13 cellular contexts compared by ENCODE assay signal in genomic region chr11:119977584-119977860, GRCh38.
DNase-seq lines count a peak whose midpoint lies in the region; TF ChIP-seq lines count a peak whose summit lies in the region.
"Had no signal": no experiment of that assay in that cellular context is flagged by ENCODE, and none has a peak within 500 bp of the region (broad histone marks: within the 10 kb centered on the region; RNA-seq: fewer than 3 reads in every experiment).

No MANE protein-coding gene starts in this region.

- TF ChIP-seq CTCF in Caco-2 (IDR thresholded peaks at IDR 0.05; ENCODE audit: insufficient read depth in 1 of 2, low read depth in 1 of 2, low read length in 1 of 2, severe bottlenecking in 1 of 2, unreplicated experiment in 1 of 2), result no peak
- no peak for TF ChIP-seq CTCF in neural progenitor cell (IDR thresholded peaks at IDR 0.05)
- no peak for TF ChIP-seq CTCF in stomach (IDR thresholded peaks at IDR 0.05)
- no peak for TF ChIP-seq CTCF in GM20000 (IDR thresholded peaks at IDR 0.05; ENCODE audit: extremely low read depth, missing control alignments)

- H3K27ac ChIP-seq in cingulate gyrus (ENCODE audit: low read depth, low read length), result peak overlapping the region; percentile 78
- H3K27ac ChIP-seq in neural progenitor cell, result no peak overlapping the region
- H3K27ac ChIP-seq in stomach, result no peak overlapping the region

- H3K9me3 ChIP-seq in Caco-2 (no peaks in the 10 kb centered on the region), neural progenitor cell (ENCODE audit: low read depth) (no peaks in the 10 kb centered on the region), stomach (no peaks in the 10 kb centered on the region)

- H3F3A ChIP-seq in neural progenitor cell (ENCODE audit: low read depth), result peaks cover 30% of the 10 kb centered on the region

- H3K27ac Mint-ChIP-seq in Caco-2 (ENCODE audit: unreplicated experiment) (peak overlapping the region; percentile 13), neural progenitor cell (peak overlapping the region; percentile 72)
- H3K27ac Mint-ChIP-seq: CD4-positive, alpha-beta T cell; GM23338 had no signal

- H3K4me1 ChIP-seq in Caco-2 (peaks cover 13% of the 10 kb centered on the region), neural progenitor cell (peaks cover 30% of the 10 kb centered on the region), stomach (no peaks in the 10 kb centered on the region)

- peaks cover 10% of the 10 kb centered on the region for H3K27me3 Mint-ChIP-seq in Caco-2 (ENCODE audit: insufficient read depth, unreplicated experiment)
- H3K27me3 Mint-ChIP-seq in neural progenitor cell (ENCODE audit: insufficient read depth, low read depth), result peaks cover 17% of the 10 kb centered on the region

- H3K9me3 Mint-ChIP-seq in Caco-2 (ENCODE audit: unreplicated experiment), result no peaks in the 10 kb centered on the region
- no peaks in the 10 kb centered on the region for H3K9me3 Mint-ChIP-seq in neural progenitor cell
- H3K9me3 Mint-ChIP-seq: CD4-positive, alpha-beta T cell; GM23338 had no signal

- no peak for TF ChIP-seq POLR2A in stomach (IDR thresholded peaks at IDR 0.05)

- TF ChIP-seq EP300 in stomach (IDR thresholded peaks at IDR 0.05), result no peak

- 63 to 88% (median 85%) methylated on average over 3 of the region's 3 CpGs for WGBS in stomach, 5 donors

- H4K20me1 ChIP-seq in neural progenitor cell (ENCODE audit: low read depth), result no peaks in the 10 kb centered on the region

- no peaks in the 10 kb centered on the region for H3K36me3 Mint-ChIP-seq in Caco-2 (ENCODE audit: insufficient read depth, unreplicated experiment)
- no peaks in the 10 kb centered on the region for H3K36me3 Mint-ChIP-seq in neural progenitor cell

- no peak overlapping the region for H3K4me2 ChIP-seq in neural progenitor cell
- H3K4me2 ChIP-seq: GM23338 had no signal

- H3K27me3 ChIP-seq in Caco-2 (replicated peaks; ENCODE audit: control insufficient read depth, insufficient read depth, low read length) (no peaks in the 10 kb centered on the region), neural progenitor cell (no peaks in the 10 kb centered on the region), stomach (peaks cover 0 to 67% (median 4%) of the 10 kb centered on the region in 3 donors)

- no TSS peak for BruUV-seq in Caco-2 (replicated peaks; lab: Mats Ljungman, UMichigan)

- CTCF ChIA-PET in Caco-2 (lab: Charles Lee), result no interaction called here

- H3K4me3 ChIP-seq in Caco-2 (ENCODE audit: low read depth, low read length) (no peak overlapping the region), neural progenitor cell (no peak overlapping the region), stomach (no peak overlapping the region)
- H3K4me3 ChIP-seq: GM23338 had no signal

- H3K36me3 ChIP-seq in Caco-2 (ENCODE audit: control insufficient read depth, insufficient read depth, low read length) (no peaks in the 10 kb centered on the region), neural progenitor cell (no peaks in the 10 kb centered on the region), stomach (no peaks in the 10 kb centered on the region)

- H3K4me1 Mint-ChIP-seq in Caco-2 (ENCODE audit: low read depth, unreplicated experiment), result peaks cover 12% of the 10 kb centered on the region
- H3K4me1 Mint-ChIP-seq in neural progenitor cell, result peaks cover 66% of the 10 kb centered on the region

- H3K9ac ChIP-seq in neural progenitor cell, result no peak overlapping the region

- H3K79me2 ChIP-seq in neural progenitor cell (ENCODE audit: low read depth), result no peaks in the 10 kb centered on the region

- DNase-seq in Caco-2, result peak in 1 of 2 experiments; percentile 39
- no peak for DNase-seq in neural progenitor cell (ENCODE audit: low spot score)
- no peak for DNase-seq in stomach
- DNase-seq in dermis blood vessel endothelial cell, result no peak
- no peak for DNase-seq in GM20000 (ENCODE audit: low spot score)
- DNase-seq: CD4-positive, alpha-beta T cell; DMS153; DMS79 treated with DMSO at 0.1 percent for 48 hours; EL; IMR-90; KBM-7 had no signal

- no peak overlapping the region for H2AFZ ChIP-seq in neural progenitor cell (replicated peaks)
- H2AFZ ChIP-seq: GM23338 had no signal

- POLR2A ChIA-PET in Caco-2 (lab: Charles Lee), result no interaction called here

- intact Hi-C loops in Caco-2 (cut with micrococcal nuclease; ENCODE audit: unreplicated experiment) (no loop called here), stomach (cut with DNase I; ENCODE audit: low total_unique reads) (no loop called here)

- H3K4me3 Mint-ChIP-seq in Caco-2 (ENCODE audit: unreplicated experiment) (no peak overlapping the region), neural progenitor cell (no peak overlapping the region)
- H3K4me3 Mint-ChIP-seq: CD4-positive, alpha-beta T cell; GM23338 had no signal
